8 cellular contexts compared by ENCODE assay signal in the genomic region with DNA sequence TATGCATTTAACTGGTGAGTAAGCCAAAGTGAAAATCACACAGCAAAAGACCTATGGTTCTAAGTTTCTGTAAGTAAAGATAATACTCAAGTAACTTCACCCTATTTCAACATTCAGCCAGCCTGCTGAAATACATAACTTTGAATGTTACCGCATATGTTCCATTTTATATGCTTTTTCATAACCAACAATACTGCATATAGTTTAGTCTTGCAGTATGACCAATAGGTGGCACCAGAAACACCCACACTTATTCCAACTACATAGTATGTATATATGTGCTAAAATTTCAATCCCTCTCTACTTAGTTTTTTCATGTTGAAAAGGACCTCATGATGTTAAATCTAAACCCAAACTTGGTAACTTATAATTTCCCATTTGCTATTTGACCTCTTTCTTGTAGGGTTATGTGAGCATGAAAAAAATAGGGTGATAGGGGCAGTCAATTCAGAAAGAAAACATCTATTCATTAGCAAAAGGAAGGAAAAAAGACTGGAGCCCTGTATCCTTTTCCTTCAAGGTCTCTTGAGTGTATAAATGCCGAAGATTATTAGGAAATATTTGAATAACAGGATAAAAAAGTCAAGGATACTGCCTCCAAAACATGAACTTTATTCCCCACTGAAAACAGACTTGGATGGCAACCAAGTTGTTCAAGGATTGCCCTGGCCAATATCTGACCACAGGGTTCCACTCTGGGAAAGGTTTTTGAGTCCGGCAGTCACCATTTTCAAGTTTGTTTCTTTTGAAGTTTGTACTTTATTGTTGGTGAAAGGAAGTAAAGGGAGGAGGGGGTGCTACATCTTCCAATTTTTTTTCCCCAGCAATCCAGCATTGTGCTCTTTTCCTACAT. TPM values are rescaled to one million over a fixed set of nuclear protein-coding genes. Genes with fewer than 3 reads are reported as not detected.
DNase-seq lines count a peak whose midpoint lies in the region; ATAC-seq and TF ChIP-seq lines count a peak whose summit lies in the region.

No MANE protein-coding gene starts in this region.

- TF ChIP-seq CTCF in GM20000 (IDR thresholded peaks at IDR 0.05; ENCODE audit: extremely low read depth, missing control alignments) (no peak), NB4 (IDR thresholded peaks at IDR 0.05; ENCODE audit: low read depth, low read length) (peak; percentile 62), brain microvascular endothelial cell (IDR thresholded peaks at IDR 0.05; ENCODE audit: low read depth, low read length, missing control alignments) (peak; percentile 62), lower lobe of right lung (IDR thresholded peaks at IDR 0.05) (peak; percentile 63)

- H3K4me3 ChIP-seq in NB4 (ENCODE audit: low read depth, low read length) = no peak overlapping the region
- no peak overlapping the region for H3K4me3 ChIP-seq in brain microvascular endothelial cell (ENCODE audit: low read depth, low read length)
- H3K4me3 ChIP-seq in lower lobe of right lung = no peak overlapping the region

- H3K9me3 ChIP-seq in lower lobe of right lung = no peaks in the 10 kb centered on the region

- peaks cover 11% of the 10 kb centered on the region for H3K4me1 ChIP-seq in lower lobe of right lung

- peak; percentile 64 to 79 for ATAC-seq in lower lobe of right lung
- ATAC-seq in HG02759 (IDR thresholded peaks at IDR 0.05; ENCODE audit: unreplicated experiment) = no peak
- ATAC-seq in GM21786 (IDR thresholded peaks at IDR 0.05; ENCODE audit: unreplicated experiment) = no peak

- H3K27ac ChIP-seq in brain microvascular endothelial cell = no peak overlapping the region
- no peak overlapping the region for H3K27ac ChIP-seq in lower lobe of right lung

- no peak for TF ChIP-seq POLR2A in NB4 (IDR thresholded peaks at IDR 0.05; ENCODE audit: extremely low read depth, insufficient read length)

- DNase-seq in EH (ENCODE audit: low read depth) (peak; percentile 54), GM20000 (ENCODE audit: low spot score) (peak; percentile 36), NB4 (ENCODE audit: low read depth) (peak; percentile 64), brain microvascular endothelial cell (peak; percentile 57), lower lobe of right lung (no peak)
- DNase-seq in stimulated activated CD4-positive, alpha-beta T cell treated with anti-CD3 and anti-CD28 coated beads, Interleukin-2, amount 100 ng/mL, for 24 hours = no peak

- in situ Hi-C loops in brain microvascular endothelial cell (cut with HindIII; ENCODE audit: low pct_ligation_motif_present, low sequenced_read_pairs) = no loop called here

- H3K27me3 ChIP-seq in brain microvascular endothelial cell (replicated peaks) (no peaks in the 10 kb centered on the region), lower lobe of right lung (ENCODE audit: low read depth) (no peaks in the 10 kb centered on the region)

- intact Hi-C loops in lower lobe of right lung (cut with DNase I) = no loop called here

- H3K36me3 ChIP-seq in brain microvascular endothelial cell (replicated peaks) (no peaks in the 10 kb centered on the region), lower lobe of right lung (no peaks in the 10 kb centered on the region)

RNA-seq across cellular contexts. Expression of a gene that starts 23.8 kb away (rescaled TPM):
- total RNA-seq in lower lobe of right lung = 51.1 TPM

RNA-seq across cellular contexts. Expression of a gene that starts 58.8 kb away (rescaled TPM):
- total RNA-seq in lower lobe of right lung = 22.3 TPM

Comparison
In these comparisons a context has a peak if more than half of its experiments do, and no peak if none do; other contexts are left out.
1. DNase-seq: peak in EH (single experiment), GM20000 (single experiment), NB4 (single experiment) and brain microvascular endothelial cell (single experiment); none in lower lobe of right lung (single experiment) and stimulated activated CD4-positive, alpha-beta T cell treated with anti-CD3 and anti-CD28 coated beads, Interleukin-2, amount 100 ng/mL, for 24 hours (0 of 2).
2. ATAC-seq: peak in lower lobe of right lung (2 of 2); none in HG02759 (single experiment) and GM21786 (single experiment).